Comparison of ENCODE assay signal across 13 cellular contexts in the genomic region with DNA sequence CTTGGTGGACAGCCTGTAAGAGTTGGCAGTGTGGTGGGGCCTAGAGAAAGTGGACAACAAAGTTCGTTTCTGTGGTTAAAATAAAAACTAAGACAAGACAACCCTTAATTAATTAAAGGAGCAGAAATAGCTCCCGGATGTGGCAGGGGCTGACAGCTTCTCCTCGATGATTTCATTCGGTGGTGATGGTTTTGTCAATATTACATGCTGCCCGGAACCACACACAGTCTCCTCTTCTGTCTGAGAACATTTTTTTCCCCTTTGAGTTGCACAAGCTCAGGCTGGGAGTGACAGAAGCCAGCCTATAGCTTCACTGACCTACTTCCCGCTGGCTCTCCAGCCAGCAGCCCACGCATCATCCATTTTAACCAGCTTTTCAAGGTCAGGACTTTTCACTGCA.
DNase-seq lines count a peak whose midpoint lies in the region; ATAC-seq lines count a peak whose summit lies in the region.
"Had no signal": no experiment of that assay in that cellular context is flagged by ENCODE, and none has a peak within 500 bp of the region (broad histone marks: within the 10 kb centered on the region; RNA-seq: fewer than 3 reads in every experiment).

No MANE protein-coding gene starts in this region.

- intact Hi-C loops in left ventricle myocardium superior (cut with micrococcal nuclease) = no loop called here

- peak; percentile 8 for DNase-seq in NK-92 treated with Interleukin-12 subunit alpha and Interleukin-12 subunit beta, amount 100 ng/mL, for 24 hours (lab: John Stamatoyannopoulos, UW)
- DNase-seq in NK-92 (lab: John Stamatoyannopoulos, UW; ENCODE audit: unreplicated experiment) (no peak), astrocyte of the hippocampus (ENCODE audit: low read depth, low spot score) (peak; percentile 34), left ventricle myocardium superior (no peak), stromal cell of bone marrow (ENCODE audit: low read depth) (peak; percentile 52), putamen (ENCODE audit: low spot score) (no peak)
- no peak for DNase-seq in stimulated activated naive CD4-positive, alpha-beta T cell treated with Interleukin-2 at 50 U/mL for 16 hours (lab: John Stamatoyannopoulos, UW)
- DNase-seq: activated T-cell treated with anti-CD3 and anti-CD28 coated beads, Interleukin-2, amount 50 U/mL, for 1 hour; effector memory CD8-positive, alpha-beta T cell; natural killer cell; spleen; T-helper 1 cell had no signal

- peak; percentile 74 for ATAC-seq in left ventricle myocardium superior
- ATAC-seq in GM19351 (IDR thresholded peaks at IDR 0.05; ENCODE audit: unreplicated experiment) = no peak
- ATAC-seq: effector memory CD8-positive, alpha-beta T cell; natural killer cell had no signal

Comparison
In these comparisons a context has a peak if more than half of its experiments do, and no peak if none do; other contexts are left out.
1. DNase-seq: peak in NK-92 treated with Interleukin-12 subunit alpha and Interleukin-12 subunit beta, amount 100 ng/mL, for 24 hours (single experiment), astrocyte of the hippocampus (single experiment) and stromal cell of bone marrow (single experiment); none in NK-92 (single experiment), left ventricle myocardium superior (single experiment), putamen (single experiment) and stimulated activated naive CD4-positive, alpha-beta T cell treated with Interleukin-2 at 50 U/mL for 16 hours (single experiment).